40 cellular contexts compared by ENCODE assay signal in the genomic region with DNA sequence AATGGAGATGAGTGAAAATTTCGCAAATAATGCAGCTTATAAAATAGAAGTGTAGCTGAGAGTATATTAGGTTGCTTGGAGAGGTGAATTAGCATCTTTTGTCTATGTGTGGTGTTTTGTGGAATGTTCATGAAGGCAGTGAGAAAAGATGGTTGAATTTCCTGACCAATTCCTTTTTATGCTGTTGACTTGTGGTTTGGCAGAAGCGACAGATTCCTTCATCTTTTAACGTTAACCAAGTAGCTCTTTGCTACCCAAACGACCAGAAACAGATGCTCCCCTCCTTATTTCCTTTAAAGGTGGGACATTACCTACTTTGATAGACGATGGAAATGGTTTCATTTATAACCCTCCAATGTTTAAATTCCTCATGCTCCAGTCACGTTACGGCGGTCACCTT.
"Had no signal": no experiment of that assay in that cellular context is flagged by ENCODE, and none has a peak within 500 bp of the region (broad histone marks: within the 10 kb centered on the region; RNA-seq: fewer than 3 reads in every experiment).

No MANE protein-coding gene starts in this region.

- H3K4me3 Mint-ChIP-seq: activated naive CD4-positive, alpha-beta T cell treated with anti-CD3 and anti-CD28 coated beads for 36 hours; activated naive CD4-positive, alpha-beta T cell treated with anti-CD3 and anti-CD28 coated beads, Interleukin-2, amount 10 ng/mL, durations not matched to agents 7 days and 5 days; activated naive CD4-positive, alpha-beta T cell treated with anti-CD3 and anti-CD28 coated beads, Interleukin-2, amount 50 U/mL, for 24 hours; activated naive CD8-positive, alpha-beta T cell; activated naive CD8-positive, alpha-beta T cell treated with anti-CD3 and anti-CD28 coated beads for 36 hours; activated naive CD8-positive, alpha-beta T cell treated with anti-CD3 and anti-CD28 coated beads, Interleukin-2, amount 10 ng/mL, durations not matched to agents 7 days and 5 days; activated naive CD8-positive, alpha-beta T cell treated with anti-CD3 and anti-CD28 coated beads, Interleukin-2, amount 50 U/mL, for 24 hours; activated T-cell treated with anti-CD3 and anti-CD28 coated beads, Interleukin-2, amount 50 U/mL, for 24 hours; activated T-cell treated with anti-CD3 and anti-CD28 coated beads, Interleukin-2, amount 50 U/mL, for 4 hours; activated T-cell treated with anti-CD3 and anti-CD28 coated beads, Interleukin-2, amount 50 U/mL, for 72 hours; activated T-helper 1 cell treated with anti-CD3 and anti-CD28 coated beads, Interleukin-12 subunit alpha, Interleukin-12 subunit beta, Interleukin-2, Interleukin-4 antibody, amounts not matched to agents 30 ng/mL and 10 ng/mL and 1 ng/mL, durations not matched to agents 14 hours and 24 hours and 36 hours; activated T-helper 17 cell treated with anti-CD3 and anti-CD28 coated beads, Interleukin-2, amount 50 U/mL, for 72 hours; brain; central memory CD8-positive, alpha-beta T cell had no signal

- H3K9me3 ChIP-seq: adrenal gland, ascending aorta, body of pancreas, breast epithelium had no signal

- H3K4me3 ChIP-seq: adrenal gland, ascending aorta, body of pancreas, breast epithelium, cardiac muscle cell had no signal

- H3K27ac Mint-ChIP-seq: activated naive CD4-positive, alpha-beta T cell treated with anti-CD3 and anti-CD28 coated beads for 36 hours; activated naive CD4-positive, alpha-beta T cell treated with anti-CD3 and anti-CD28 coated beads, Interleukin-2, amount 10 ng/mL, durations not matched to agents 7 days and 5 days; activated naive CD4-positive, alpha-beta T cell treated with anti-CD3 and anti-CD28 coated beads, Interleukin-2, amount 50 U/mL, for 24 hours; activated naive CD4-positive, alpha-beta T cell treated with anti-CD3 and anti-CD28 coated beads, Interleukin-2, amount 50 U/mL, for 72 hours; activated naive CD8-positive, alpha-beta T cell; activated naive CD8-positive, alpha-beta T cell treated with anti-CD3 and anti-CD28 coated beads for 36 hours; activated naive CD8-positive, alpha-beta T cell treated with anti-CD3 and anti-CD28 coated beads, Interleukin-2, amount 10 ng/mL, durations not matched to agents 7 days and 5 days; activated naive CD8-positive, alpha-beta T cell treated with anti-CD3 and anti-CD28 coated beads, Interleukin-2, amount 50 U/mL, for 24 hours; activated T-cell treated with anti-CD3 and anti-CD28 coated beads, Interleukin-2, amount 50 U/mL, for 24 hours; activated T-cell treated with anti-CD3 and anti-CD28 coated beads, Interleukin-2, amount 50 U/mL, for 72 hours; activated T-helper 1 cell treated with anti-CD3 and anti-CD28 coated beads, Interleukin-12 subunit alpha, Interleukin-12 subunit beta, Interleukin-2, Interleukin-4 antibody, amounts not matched to agents 30 ng/mL and 10 ng/mL and 1 ng/mL, durations not matched to agents 14 hours and 24 hours and 36 hours; activated T-helper 17 cell treated with anti-CD3 and anti-CD28 coated beads, Interleukin-2, amount 50 U/mL, for 72 hours; activated T-helper 2 cell treated with anti-CD3 and anti-CD28 coated beads, Interferon-gamma antibody, Interleukin-2, Interleukin-4, amounts not matched to agents 10 μg/mL and 5 μg/mL and 100 μg/mL, durations not matched to agents 14 hours and 24 hours and 36 hours had no signal

- H3K27me3 ChIP-seq: adrenal gland, ascending aorta, body of pancreas, brain microvascular endothelial cell, breast epithelium, cardiac muscle cell had no signal

- H3K27ac ChIP-seq: adrenal gland, ascending aorta, body of pancreas, brain microvascular endothelial cell, breast epithelium, cardiac muscle cell had no signal

- ATAC-seq: activated naive CD4-positive, alpha-beta T cell treated with anti-CD3 and anti-CD28 coated beads, Interleukin-2, amount 50 U/mL, for 72 hours; activated naive CD8-positive, alpha-beta T cell treated with anti-CD3 and anti-CD28 coated beads, Interleukin-2, amount 50 U/mL, for 24 hours; activated T-cell treated with anti-CD3 and anti-CD28 coated beads, Interleukin-2, amount 50 U/mL, for 4 hours; activated T-cell treated with anti-CD3 and anti-CD28 coated beads, Interleukin-2, amount 50 U/mL, for 72 hours; activated T-helper 17 cell treated with anti-CD3 and anti-CD28 coated beads, Interleukin-2, amount 50 U/mL, for 72 hours; body of pancreas had no signal

- H3K36me3 ChIP-seq: adrenal gland, ascending aorta, brain microvascular endothelial cell, breast epithelium, cardiac muscle cell had no signal

- H3K4me1 Mint-ChIP-seq: activated naive CD4-positive, alpha-beta T cell treated with anti-CD3 and anti-CD28 coated beads, Interleukin-2, amount 10 ng/mL, durations not matched to agents 7 days and 5 days; activated naive CD4-positive, alpha-beta T cell treated with anti-CD3 and anti-CD28 coated beads, Interleukin-2, amount 50 U/mL, for 24 hours; activated naive CD8-positive, alpha-beta T cell treated with anti-CD3 and anti-CD28 coated beads for 36 hours; activated naive CD8-positive, alpha-beta T cell treated with anti-CD3 and anti-CD28 coated beads, Interleukin-2, amount 10 ng/mL, durations not matched to agents 7 days and 5 days; activated naive CD8-positive, alpha-beta T cell treated with anti-CD3 and anti-CD28 coated beads, Interleukin-2, amount 50 U/mL, for 24 hours; activated T-helper 17 cell treated with anti-CD3 and anti-CD28 coated beads, Interleukin-2, amount 50 U/mL, for 72 hours; central memory CD8-positive, alpha-beta T cell had no signal

- H3K36me3 Mint-ChIP-seq: activated naive CD4-positive, alpha-beta T cell treated with anti-CD3 and anti-CD28 coated beads, Interleukin-2, amount 10 ng/mL, durations not matched to agents 7 days and 5 days; activated naive CD4-positive, alpha-beta T cell treated with anti-CD3 and anti-CD28 coated beads, Interleukin-2, amount 50 U/mL, for 24 hours; activated naive CD4-positive, alpha-beta T cell treated with anti-CD3 and anti-CD28 coated beads, Interleukin-2, amount 50 U/mL, for 72 hours; activated naive CD8-positive, alpha-beta T cell; activated naive CD8-positive, alpha-beta T cell treated with anti-CD3 and anti-CD28 coated beads for 36 hours; activated naive CD8-positive, alpha-beta T cell treated with anti-CD3 and anti-CD28 coated beads, Interleukin-2, amount 10 ng/mL, durations not matched to agents 7 days and 5 days; brain had no signal

- DNase-seq: activated effector memory CD4-positive, alpha-beta T cell treated with anti-CD3 and anti-CD28 coated beads, Interleukin-2, amount 50 U/mL, for 16 hours; activated effector memory CD4-positive, alpha-beta T cell treated with Interleukin-2 at 50 U/mL for 16 hours; activated gamma-delta T cell; activated gamma-delta T cell treated with Interleukin-2 at 50 U/mL for 16 hours; activated naive CD4-positive, alpha-beta T cell; activated naive CD4-positive, alpha-beta T cell treated with anti-CD3 and anti-CD28 coated beads for 36 hours; activated naive CD4-positive, alpha-beta T cell treated with anti-CD3 and anti-CD28 coated beads, Interleukin-2, amount 10 ng/mL, durations not matched to agents 7 days and 5 days; activated naive CD4-positive, alpha-beta T cell treated with anti-CD3 and anti-CD28 coated beads, Interleukin-2, amount 50 U/mL, for 16 hours; activated naive CD4-positive, alpha-beta T cell treated with Interleukin-2 at 50 U/mL for 16 hours; activated naive CD8-positive, alpha-beta T cell treated with anti-CD3 and anti-CD28 coated beads for 36 hours; activated naive CD8-positive, alpha-beta T cell treated with anti-CD3 and anti-CD28 coated beads, Interleukin-2, amount 10 ng/mL, durations not matched to agents 7 days and 5 days; activated naive CD8-positive, alpha-beta T cell treated with anti-CD3 and anti-CD28 coated beads, Interleukin-2, amount 50 U/mL, for 24 hours; activated T-cell treated with anti-CD3 and anti-CD28 coated beads, Interleukin-2, amount 50 U/mL, for 1 hour; activated T-cell treated with anti-CD3 and anti-CD28 coated beads, Interleukin-2, amount 50 U/mL, for 24 hours; activated T-cell treated with anti-CD3 and anti-CD28 coated beads, Interleukin-2, amount 50 U/mL, for 4 hours; activated T-cell treated with anti-CD3 and anti-CD28 coated beads, Interleukin-2, amount 50 U/mL, for 48 hours; activated T-cell treated with anti-CD3 and anti-CD28 coated beads, Interleukin-2, amount 50 U/mL, for 72 hours; adrenal gland; amniotic stem cell; amygdala; anterior cingulate cortex; aorta; body of pancreas; brain microvascular endothelial cell; caudate nucleus; central memory CD4-positive, alpha-beta T cell; cerebellar nuclear complex had no signal

- H3K9me3 Mint-ChIP-seq: activated naive CD4-positive, alpha-beta T cell treated with anti-CD3 and anti-CD28 coated beads for 36 hours; activated naive CD4-positive, alpha-beta T cell treated with anti-CD3 and anti-CD28 coated beads, Interleukin-2, amount 10 ng/mL, durations not matched to agents 7 days and 5 days; activated naive CD4-positive, alpha-beta T cell treated with anti-CD3 and anti-CD28 coated beads, Interleukin-2, amount 50 U/mL, for 24 hours; activated naive CD4-positive, alpha-beta T cell treated with anti-CD3 and anti-CD28 coated beads, Interleukin-2, amount 50 U/mL, for 72 hours; activated naive CD8-positive, alpha-beta T cell treated with anti-CD3 and anti-CD28 coated beads for 36 hours; activated naive CD8-positive, alpha-beta T cell treated with anti-CD3 and anti-CD28 coated beads, Interleukin-2, amount 10 ng/mL, durations not matched to agents 7 days and 5 days; activated naive CD8-positive, alpha-beta T cell treated with anti-CD3 and anti-CD28 coated beads, Interleukin-2, amount 50 U/mL, for 24 hours; activated T-cell treated with anti-CD3 and anti-CD28 coated beads, Interleukin-2, amount 50 U/mL, for 24 hours; activated T-cell treated with anti-CD3 and anti-CD28 coated beads, Interleukin-2, amount 50 U/mL, for 4 hours; activated T-cell treated with anti-CD3 and anti-CD28 coated beads, Interleukin-2, amount 50 U/mL, for 72 hours; activated T-helper 1 cell treated with anti-CD3 and anti-CD28 coated beads, Interleukin-12 subunit alpha, Interleukin-12 subunit beta, Interleukin-2, Interleukin-4 antibody, amounts not matched to agents 30 ng/mL and 10 ng/mL and 1 ng/mL, durations not matched to agents 14 hours and 24 hours and 36 hours; activated T-helper 17 cell treated with anti-CD3 and anti-CD28 coated beads, Interleukin-2, amount 50 U/mL, for 72 hours; activated T-helper 2 cell treated with anti-CD3 and anti-CD28 coated beads, Interferon-gamma antibody, Interleukin-2, Interleukin-4, amounts not matched to agents 10 μg/mL and 5 μg/mL and 100 μg/mL, durations not matched to agents 14 hours and 24 hours and 36 hours; central memory CD8-positive, alpha-beta T cell had no signal

- H3K27me3 Mint-ChIP-seq: activated naive CD8-positive, alpha-beta T cell; activated T-cell treated with anti-CD3 and anti-CD28 coated beads, Interleukin-2, amount 50 U/mL, for 24 hours; activated T-helper 17 cell treated with anti-CD3 and anti-CD28 coated beads, Interleukin-2, amount 50 U/mL, for 72 hours; brain; central memory CD8-positive, alpha-beta T cell had no signal

- H3K4me1 ChIP-seq: adrenal gland, ascending aorta, body of pancreas, breast epithelium had no signal

- FAIRE-seq: bronchial epithelial cell, colon had no signal
